21 cellular contexts compared by ENCODE assay signal in genomic region chr10:62692085-62692484, GRCh38.
A peak's percentile ranks its signal among the peaks of the same experiment; 100 is the strongest.
DNase-seq lines count a peak whose midpoint lies in the region; FAIRE-seq and TF ChIP-seq lines count a peak whose summit lies in the region.
"Had no signal": no experiment of that assay in that cellular context is flagged by ENCODE, and none has a peak within 500 bp of the region (broad histone marks: within the 10 kb centered on the region; RNA-seq: fewer than 3 reads in every experiment).

No MANE protein-coding gene starts in this region.

- no peaks in the 10 kb centered on the region for H3K79me1 ChIP-seq in mesenchymal stem cell (replicated peaks; ENCODE audit: low read length, poor library complexity, severe bottlenecking)

- H3K9me3 ChIP-seq in mesenchymal stem cell (ENCODE audit: control insufficient read depth, low read length): peaks cover 16% of the 10 kb centered on the region
- H3K9me3 ChIP-seq: ovary, right lobe of liver, transverse colon had no signal

- peaks cover 19% of the 10 kb centered on the region for H3K9me3 Mint-ChIP-seq in activated T-cell treated with anti-CD3 and anti-CD28 coated beads, Interleukin-2, amount 50 U/mL, for 24 hours

- H3K4me2 ChIP-seq in KMS-11 (peak overlapping the region; percentile 88; the same call in 1 of the 2 replicates), mesenchymal stem cell (ENCODE audit: low read length, poor library complexity, severe bottlenecking) (no peak overlapping the region)
- H3K4me2 ChIP-seq: PC-9 had no signal

- H2BK15ac ChIP-seq in mesenchymal stem cell (ENCODE audit: low read depth, poor library complexity, severe bottlenecking): no peak overlapping the region

- H3K27ac ChIP-seq in KMS-11 (no peak overlapping the region), mesenchymal stem cell (ENCODE audit: low read length, poor library complexity, severe bottlenecking) (no peak overlapping the region)
- H3K27ac ChIP-seq: epithelial cell of prostate, ovary, PC-9, right lobe of liver, transverse colon had no signal

- H2BK120ac ChIP-seq in mesenchymal stem cell (ENCODE audit: low read depth, low read length): no peak overlapping the region

- no peak overlapping the region for H2BK12ac ChIP-seq in mesenchymal stem cell (ENCODE audit: low read length in 2 of 2)

- TF ChIP-seq CTCF in KMS-11 (conservative IDR thresholded peaks at IDR 0.05; ENCODE audit: low read depth, low read length) (no peak), bronchial epithelial cell (IDR thresholded peaks at IDR 0.05; ENCODE audit: insufficient read depth, low read length, severe bottlenecking) (no peak)

- WGBS in mesenchymal stem cell: 31% methylated on average over 4 of the region's 5 CpGs

- peak overlapping the region in 1 of 2 experiments; percentile 71 for H3K14ac ChIP-seq in mesenchymal stem cell (ENCODE audit: low read length in 2 of 2)

- H4K8ac ChIP-seq in mesenchymal stem cell (ENCODE audit: low read length): no peak overlapping the region

- H3K27me3 ChIP-seq in KMS-11 (ENCODE audit: insufficient read depth, low read depth) (no peaks in the 10 kb centered on the region), bronchial epithelial cell (ENCODE audit: control insufficient read depth, insufficient read depth, low read length) (no peaks in the 10 kb centered on the region), mesenchymal stem cell (ENCODE audit: control insufficient read depth in 1 of 2, insufficient read depth in 1 of 2, low read length in 2 of 2) (no peaks in the 10 kb centered on the region)
- H3K27me3 ChIP-seq: ovary, right lobe of liver, transverse colon had no signal

- peaks cover 9% of the 10 kb centered on the region for H3K4me1 ChIP-seq in KMS-11 (ENCODE audit: low read depth, poor library complexity, severe bottlenecking)
- no peaks in the 10 kb centered on the region for H3K4me1 ChIP-seq in mesenchymal stem cell (ENCODE audit: control insufficient read depth, insufficient read depth, low read depth, low read length)
- H3K4me1 ChIP-seq: right lobe of liver had no signal

- no peak overlapping the region for H2BK5ac ChIP-seq in mesenchymal stem cell (ENCODE audit: low read depth, low read length, poor library complexity, severe bottlenecking)

- no peaks in the 10 kb centered on the region for H4K20me1 ChIP-seq in KMS-11 (ENCODE audit: insufficient read depth)

- no peak overlapping the region for H3K23ac ChIP-seq in mesenchymal stem cell (ENCODE audit: low read length in 2 of 2)

- H3K9ac ChIP-seq in KMS-11: no peak overlapping the region
- H3K9ac ChIP-seq in mesenchymal stem cell (ENCODE audit: low read length): peak overlapping the region; percentile 88

- DNase-seq in bronchial epithelial cell (ENCODE audit: low read depth) (no peak), mesenchymal stem cell (no peak), NCI-H2227 (lab: John Stamatoyannopoulos, UW; ENCODE audit: unreplicated experiment) (no peak), NCI-H146 treated with DMSO at 0.1 percent for 48 hours (lab: John Stamatoyannopoulos, UW; ENCODE audit: unreplicated experiment) (no peak)
- DNase-seq in activated T-cell treated with anti-CD3 and anti-CD28 coated beads, Interleukin-2, amount 50 U/mL, for 24 hours: no peak
- DNase-seq in activated CD4-positive, CD25-positive, alpha-beta regulatory T cell (lab: John Stamatoyannopoulos, UW): no peak
- DNase-seq: activated naive CD8-positive, alpha-beta T cell treated with anti-CD3 and anti-CD28 coated beads, Interleukin-2, amount 50 U/mL, for 24 hours; AML-193; dermis blood vessel endothelial cell; foreskin melanocyte; Kasumi-1; NCI-H1105 treated with DMSO at 0.1 percent for 48 hours; NCI-H2171; NCI-H774; ovary; PC-9; right lobe of liver; transverse colon had no signal

- H3K18ac ChIP-seq in mesenchymal stem cell (ENCODE audit: low read depth in 1 of 2, low read length in 2 of 2): no peak overlapping the region

- H2AK5ac ChIP-seq in mesenchymal stem cell (ENCODE audit: low read length, severe bottlenecking): no peak overlapping the region

- H3K36me3 Mint-ChIP-seq in activated T-cell treated with anti-CD3 and anti-CD28 coated beads, Interleukin-2, amount 50 U/mL, for 24 hours (ENCODE audit: low read depth): peaks cover 6% of the 10 kb centered on the region
- H3K36me3 Mint-ChIP-seq: stimulated activated effector memory CD8-positive, alpha-beta T cell treated with anti-CD3 and anti-CD28 coated beads, Interleukin-12 subunit alpha, Interleukin-12 subunit beta, amount 100 ng/mL, for 72 hours had no signal

- H3K36me3 ChIP-seq in KMS-11 (ENCODE audit: insufficient read depth): no peaks in the 10 kb centered on the region
- H3K36me3 ChIP-seq in bronchial epithelial cell (ENCODE audit: control insufficient read depth, insufficient read depth, low read length): no peaks in the 10 kb centered on the region
- no peaks in the 10 kb centered on the region for H3K36me3 ChIP-seq in mesenchymal stem cell (ENCODE audit: control insufficient read depth in 1 of 2, insufficient read depth in 2 of 2, low read depth in 1 of 2, low read length in 2 of 2)
- H3K36me3 ChIP-seq: ovary, right lobe of liver, transverse colon had no signal

- peak; percentile 72 for FAIRE-seq in bronchial epithelial cell (lab: Jason Lieb, UNC)

- H3K4me3 ChIP-seq in KMS-11 (IDR thresholded peaks at IDR 0.05; ENCODE audit: insufficient read depth, low read depth, low read length) (no peak overlapping the region), bronchial epithelial cell (ENCODE audit: low read depth, low read length) (no peak overlapping the region), mesenchymal stem cell (ENCODE audit: insufficient read depth in 1 of 2, low read depth in 1 of 2, low read length in 2 of 2) (peak overlapping the region in 1 of 2 experiments; percentile 54)
- H3K4me3 ChIP-seq: ovary, PC-9, right lobe of liver, transverse colon had no signal

- H2AFZ ChIP-seq in KMS-11 (ENCODE audit: low read depth): no peak overlapping the region
- H2AFZ ChIP-seq in mesenchymal stem cell (ENCODE audit: low read depth, low read length): no peak overlapping the region
- H2AFZ ChIP-seq: PC-9 had no signal

- no peak overlapping the region for H3K27ac Mint-ChIP-seq in activated T-cell treated with anti-CD3 and anti-CD28 coated beads, Interleukin-2, amount 50 U/mL, for 24 hours
- H3K27ac Mint-ChIP-seq: activated naive CD8-positive, alpha-beta T cell treated with anti-CD3 and anti-CD28 coated beads, Interleukin-2, amount 50 U/mL, for 24 hours had no signal

- H3K79me2 ChIP-seq in KMS-11 (ENCODE audit: insufficient read depth, low read depth): no peaks in the 10 kb centered on the region

- no peak overlapping the region for H4K91ac ChIP-seq in mesenchymal stem cell (ENCODE audit: low read length)

- no peak overlapping the region for H3K4me3 Mint-ChIP-seq in activated T-cell treated with anti-CD3 and anti-CD28 coated beads, Interleukin-2, amount 50 U/mL, for 24 hours

- H3K27me3 Mint-ChIP-seq in activated T-cell treated with anti-CD3 and anti-CD28 coated beads, Interleukin-2, amount 50 U/mL, for 24 hours: no peaks in the 10 kb centered on the region
- H3K27me3 Mint-ChIP-seq: activated naive CD8-positive, alpha-beta T cell treated with anti-CD3 and anti-CD28 coated beads, Interleukin-2, amount 50 U/mL, for 24 hours had no signal

- peaks cover 75% of the 10 kb centered on the region for H3K4me1 Mint-ChIP-seq in activated T-cell treated with anti-CD3 and anti-CD28 coated beads, Interleukin-2, amount 50 U/mL, for 24 hours (ENCODE audit: low read depth)

- no peak overlapping the region for H3K4ac ChIP-seq in mesenchymal stem cell (ENCODE audit: low read depth in 1 of 2, low read length in 2 of 2)
